24 cellular contexts compared by ENCODE assay signal in genomic region chr21:41965045-41965444, GRCh38. TPM values are rescaled to one million over a fixed set of nuclear protein-coding genes. Genes with fewer than 3 reads are reported as not detected.
DNase-seq lines count a peak whose midpoint lies in the region; TF ChIP-seq lines count a peak whose summit lies in the region.
"Had no signal": no experiment of that assay in that cellular context is flagged by ENCODE, and none has a peak within 500 bp of the region (broad histone marks: within the 10 kb centered on the region; RNA-seq: fewer than 3 reads in every experiment).

No MANE protein-coding gene starts in this region.

- H3K4me1 ChIP-seq in BLaER1: peaks cover 32% of the 10 kb centered on the region
- peaks cover 42% of the 10 kb centered on the region for H3K4me1 ChIP-seq in DOHH2 (ENCODE audit: control insufficient read depth, low read length)
- H3K4me1 ChIP-seq: left lung, testis had no signal

- TF ChIP-seq CTCF in DOHH2 (IDR thresholded peaks at IDR 0.05; ENCODE audit: low read depth, low read length, poor library complexity, severe bottlenecking): no peak
- TF ChIP-seq CTCF in glutamatergic neuron (IDR thresholded peaks at IDR 0.05; ENCODE audit: partially characterized antibody, unreplicated experiment): no peak

- H3K9me2 ChIP-seq in DOHH2 (replicated peaks; ENCODE audit: control insufficient read depth, low read length): no peaks in the 10 kb centered on the region
- H3K9me2 ChIP-seq: SK-N-SH had no signal

- H3F3A ChIP-seq in DOHH2 (ENCODE audit: control insufficient read depth, insufficient read depth): no peaks in the 10 kb centered on the region

- H3K27ac Mint-ChIP-seq in glutamatergic neuron (ENCODE audit: unreplicated experiment): no peak overlapping the region
- H3K27ac Mint-ChIP-seq: activated CD4-positive, alpha-beta T cell treated with anti-CD3 and anti-CD28 coated beads, Interleukin-2, amount 10 ng/mL, durations not matched to agents 24 days and 14 days; CD4-positive, alpha-beta T cell; mesothelial cell of epicardium had no signal

- H3K27me3 ChIP-seq in BLaER1 (no peaks in the 10 kb centered on the region), DOHH2 (ENCODE audit: control insufficient read depth, low read length) (no peaks in the 10 kb centered on the region)
- H3K27me3 ChIP-seq: cardiac muscle cell, left lung, testis had no signal

- H3K9me3 ChIP-seq in BLaER1 (no peaks in the 10 kb centered on the region), DOHH2 (ENCODE audit: control insufficient read depth, insufficient read depth, low read length) (no peaks in the 10 kb centered on the region)
- H3K9me3 ChIP-seq: left lung, SK-N-SH, testis had no signal

- H4K20me1 ChIP-seq in BLaER1: no peaks in the 10 kb centered on the region
- H4K20me1 ChIP-seq in DOHH2 (ENCODE audit: control insufficient read depth, insufficient read depth, low read depth, low read length): no peaks in the 10 kb centered on the region

- no peak overlapping the region for H3K4me3 ChIP-seq in BLaER1
- peak overlapping the region; percentile 20; the same call in 1 of the 2 replicates for H3K4me3 ChIP-seq in DOHH2 (ENCODE audit: low read length)
- H3K4me3 ChIP-seq: cardiac muscle cell, left lung, testis had no signal

- no peaks in the 10 kb centered on the region for H3K79me2 ChIP-seq in DOHH2 (ENCODE audit: control insufficient read depth, low read length)

- H3K36me3 ChIP-seq in BLaER1: no peaks in the 10 kb centered on the region
- H3K36me3 ChIP-seq in DOHH2 (ENCODE audit: control insufficient read depth, low read length): no peaks in the 10 kb centered on the region
- H3K36me3 ChIP-seq: cardiac muscle cell, left lung had no signal

- peaks cover 2% of the 10 kb centered on the region for H3K27me3 Mint-ChIP-seq in glutamatergic neuron (ENCODE audit: unreplicated experiment)

- H3K4me1 Mint-ChIP-seq in glutamatergic neuron (ENCODE audit: low read depth, unreplicated experiment): peaks cover 24% of the 10 kb centered on the region

- peak; percentile 86 for DNase-seq in NCI-H69 (lab: John Stamatoyannopoulos, UW)
- DNase-seq in islet precursor cell: peak; percentile 37
- DNase-seq in 8988T: no peak
- DNase-seq in NCI-H345 (lab: John Stamatoyannopoulos, UW): no peak
- no peak for DNase-seq in kidney tubule cell (ENCODE audit: low spot score)
- DNase-seq in glutamatergic neuron: no peak
- DNase-seq: activated CD4-positive, alpha-beta T cell treated with anti-CD3 and anti-CD28 coated beads, Interleukin-2, amount 10 ng/mL, durations not matched to agents 24 days and 14 days; activated gamma-delta T cell treated with Interleukin-2 at 50 U/mL for 16 hours; activated T-cell treated with anti-CD3 and anti-CD28 coated beads for 4 hours; amygdala; CD4-positive, alpha-beta T cell; dermis blood vessel endothelial cell; HCEC 1CT; left lung; NCI-H1436; NCI-H2227 treated with DMSO at 0.1 percent for 48 hours; RPMI8226; SK-N-SH; T-helper 2 cell had no signal

- no peak overlapping the region for H3K9ac ChIP-seq in BLaER1
- H3K9ac ChIP-seq: SK-N-SH had no signal

- H3K9me3 Mint-ChIP-seq in glutamatergic neuron (ENCODE audit: unreplicated experiment): no peaks in the 10 kb centered on the region
- H3K9me3 Mint-ChIP-seq: activated CD4-positive, alpha-beta T cell treated with anti-CD3 and anti-CD28 coated beads, Interleukin-2, amount 10 ng/mL, durations not matched to agents 24 days and 14 days; CD4-positive, alpha-beta T cell; mesothelial cell of epicardium had no signal

- no peak overlapping the region for H3K4me3 Mint-ChIP-seq in glutamatergic neuron (ENCODE audit: unreplicated experiment)
- H3K4me3 Mint-ChIP-seq: activated CD4-positive, alpha-beta T cell treated with anti-CD3 and anti-CD28 coated beads, Interleukin-2, amount 10 ng/mL, durations not matched to agents 24 days and 14 days; CD4-positive, alpha-beta T cell; mesothelial cell of epicardium had no signal

- H3K36me3 Mint-ChIP-seq in glutamatergic neuron (ENCODE audit: unreplicated experiment): peaks cover 7% of the 10 kb centered on the region
- H3K36me3 Mint-ChIP-seq: mesothelial cell of epicardium had no signal

- H3K27ac ChIP-seq in BLaER1: no peak overlapping the region
- H3K27ac ChIP-seq in DOHH2 (ENCODE audit: low read depth, low read length): no peak overlapping the region
- H3K27ac ChIP-seq: cardiac muscle cell, left lung, testis had no signal

- peak overlapping the region; percentile 43; the same call in 1 of the 2 replicates for H3K4me2 ChIP-seq in BLaER1
- peak overlapping the region; percentile 53 for H3K4me2 ChIP-seq in DOHH2 (ENCODE audit: low read length)
- H3K4me2 ChIP-seq: SK-N-SH had no signal

RNA-seq across cellular contexts. Expression of gene C2CD2, which starts 11.2 kb away (rescaled TPM):
- total RNA-seq in glutamatergic neuron (ENCODE audit: unreplicated experiment): 0.78 TPM

RNA-seq across cellular contexts. Expression of gene ZBTB21, which starts 45.1 kb away (rescaled TPM):
- 21.2 TPM for total RNA-seq in glutamatergic neuron (ENCODE audit: unreplicated experiment)

Comparison
In these comparisons a context has a peak if more than half of its experiments do, and no peak if none do; other contexts are left out.
1. DNase-seq: peak in NCI-H69 (single experiment) and islet precursor cell (single experiment); none in 8988T (single experiment), NCI-H345 (single experiment), kidney tubule cell (single experiment) and glutamatergic neuron (single experiment).